In genomic region chr11:10807629-10808552, GRCh38 we compare ENCODE assay signal across 8 cellular contexts. TPM values are rescaled to one million over a fixed set of nuclear protein-coding genes. Genes with fewer than 3 reads are reported as not detected.
A peak's percentile ranks its signal among the peaks of the same experiment; 100 is the strongest.
DNase-seq lines count a peak whose midpoint lies in the region; ATAC-seq, FAIRE-seq and TF ChIP-seq lines count a peak whose summit lies in the region.

No MANE protein-coding gene starts in this region.

- no peaks in the 10 kb centered on the region for H3K9me3 Mint-ChIP-seq in activated naive CD4-positive, alpha-beta T cell treated with anti-CD3 and anti-CD28 coated beads, Interleukin-2, amount 50 U/mL, for 72 hours
- H3K9me3 Mint-ChIP-seq in type B pancreatic cell: no peaks in the 10 kb centered on the region

- WGBS in pancreas, 2 donors: 1% methylated on average over 71 of the region's 71 CpGs

- H3K36me3 Mint-ChIP-seq in activated naive CD4-positive, alpha-beta T cell treated with anti-CD3 and anti-CD28 coated beads, Interleukin-2, amount 50 U/mL, for 72 hours: peaks cover 60 to 61% of the 10 kb centered on the region in 2 donors
- peaks cover 42% of the 10 kb centered on the region for H3K36me3 Mint-ChIP-seq in type B pancreatic cell

- peak overlapping the region; percentile 97 for H3K4me3 Mint-ChIP-seq in type B pancreatic cell

- no peak for FAIRE-seq in pancreas (lab: Jason Lieb, UNC)

- peaks cover 3% of the 10 kb centered on the region for H3K27me3 Mint-ChIP-seq in type B pancreatic cell

- no peaks in the 10 kb centered on the region for H3K9me3 ChIP-seq in cardiac muscle cell (ENCODE audit: low read depth)
- H3K9me3 ChIP-seq in pancreas: no peaks in the 10 kb centered on the region

- H3K4me1 Mint-ChIP-seq in type B pancreatic cell (ENCODE audit: unreplicated experiment): peaks cover 34% of the 10 kb centered on the region

- peaks cover 43% of the 10 kb centered on the region for H3K36me3 ChIP-seq in cardiac muscle cell
- peaks cover 7 to 41% (median 31%) of the 10 kb centered on the region in 3 donors for H3K36me3 ChIP-seq in pancreas

- H3K4me3 ChIP-seq in cardiac muscle cell (peak overlapping the region; percentile 91), pancreas (peak overlapping the region; percentile 87 to 100 (median 94))

- H3K27ac ChIP-seq in cardiac muscle cell: peak overlapping the region; percentile 99
- peak overlapping the region; percentile 89 to 100 (median 96) for H3K27ac ChIP-seq in pancreas

- DNase-seq in DMS53 (lab: John Stamatoyannopoulos, UW) (peak; percentile 71), DMS53 treated with DMSO at 0.1 percent for 48 hours (lab: John Stamatoyannopoulos, UW; ENCODE audit: unreplicated experiment) (no peak), RPMI8226 (peak; percentile 20), cardiac muscle cell (ENCODE audit: low read depth in 1 of 2, low spot score in 1 of 2) (peak; percentile 52 to 67), pancreas (peak; percentile 43 to 83 (median 64)), type B pancreatic cell (ENCODE audit: extremely low spot score, unreplicated experiment) (peak; percentile 77)
- peak; percentile 47 to 83 for DNase-seq in activated naive CD4-positive, alpha-beta T cell treated with anti-CD3 and anti-CD28 coated beads, Interleukin-2, amount 50 U/mL, for 72 hours (ENCODE audit: low spot score in 2 of 2)

- H3K27me3 ChIP-seq in cardiac muscle cell: no peaks in the 10 kb centered on the region
- no peaks in the 10 kb centered on the region for H3K27me3 ChIP-seq in pancreas

- H3K27ac Mint-ChIP-seq in activated naive CD4-positive, alpha-beta T cell treated with anti-CD3 and anti-CD28 coated beads, Interleukin-2, amount 50 U/mL, for 72 hours: peak overlapping the region; percentile 99
- H3K27ac Mint-ChIP-seq in type B pancreatic cell: peak overlapping the region; percentile 95

- peak; percentile 4 for ATAC-seq in HG03066 (IDR thresholded peaks at IDR 0.05; ENCODE audit: low read depth, unreplicated experiment)
- ATAC-seq in activated naive CD4-positive, alpha-beta T cell treated with anti-CD3 and anti-CD28 coated beads, Interleukin-2, amount 50 U/mL, for 72 hours: peak; percentile 0 to 1
- ATAC-seq in pancreas: peak; percentile 16 to 26 (median 19)

- H3K4me1 ChIP-seq in cardiac muscle cell (ENCODE audit: low read depth) (peaks cover 12% of the 10 kb centered on the region), pancreas (peaks cover 22 to 42% (median 25%) of the 10 kb centered on the region in 3 donors)

- intact Hi-C loops in pancreas (cut with DNase I): no loop called here

- TF ChIP-seq CTCF in cardiac muscle cell (IDR thresholded peaks at IDR 0.05; ENCODE audit: low read depth, low read length) (no peak), pancreas (IDR thresholded peaks at IDR 0.05) (no peak), type B pancreatic cell (conservative IDR thresholded peaks at IDR 0.05) (no peak)

RNA-seq across cellular contexts. Expression of gene EIF4G2, which starts 0.8 kb away (rescaled TPM):
- 100 to 1,000 TPM; 462 to 846 TPM for total RNA-seq in activated naive CD4-positive, alpha-beta T cell treated with anti-CD3 and anti-CD28 coated beads, Interleukin-2, amount 50 U/mL, for 72 hours
- 384 and 462 TPM in 2 replicates for total RNA-seq in cardiac muscle cell
- 546 and 584 TPM in 2 replicates for polyA plus RNA-seq in cardiac muscle cell
- 100 to 1,000 TPM; 288 to 475 (median 332) TPM for total RNA-seq in pancreas
- polyA plus RNA-seq in pancreas: 100 to 1,000 TPM in 1 of 2 donors, 10 to 100 TPM in 1; 88.6 to 191 TPM
- 1,043 and 1,092 TPM in 2 replicates for total RNA-seq in type B pancreatic cell (ENCODE audit: low replicate concordance)

RNA-seq across cellular contexts. Expression of gene ZBED5, which starts 50.0 kb away (rescaled TPM):
- 10 to 100 TPM; 41.2 to 43.6 TPM for total RNA-seq in activated naive CD4-positive, alpha-beta T cell treated with anti-CD3 and anti-CD28 coated beads, Interleukin-2, amount 50 U/mL, for 72 hours
- total RNA-seq in cardiac muscle cell: 36.2 and 37.7 TPM in 2 replicates
- polyA plus RNA-seq in cardiac muscle cell: 70.7 and 76.6 TPM in 2 replicates
- 10 to 100 TPM; 12.1 to 29.1 (median 17.6) TPM for total RNA-seq in pancreas
- polyA plus RNA-seq in pancreas: 10 to 100 TPM; 25.5 to 49.3 TPM
- total RNA-seq in type B pancreatic cell (ENCODE audit: low replicate concordance): 54.6 and 88.0 TPM in 2 replicates

RNA-seq across cellular contexts. Expression of gene CTR9, which starts 56.8 kb away (rescaled TPM):
- 10 to 100 TPM; 23.9 to 43.6 TPM for total RNA-seq in activated naive CD4-positive, alpha-beta T cell treated with anti-CD3 and anti-CD28 coated beads, Interleukin-2, amount 50 U/mL, for 72 hours
- total RNA-seq in cardiac muscle cell (19.7 and 23.2 TPM in 2 replicates), pancreas (10 to 100 TPM in 5 of 6 donors, 1 to 10 TPM in 1; 7.7 to 15.8 (median 13.2) TPM), type B pancreatic cell (ENCODE audit: low replicate concordance) (35.6 and 44.0 TPM in 2 replicates)
- polyA plus RNA-seq in cardiac muscle cell (35.9 and 37.3 TPM in 2 replicates), pancreas (10 to 100 TPM in 1 of 2 donors, 1 to 10 TPM in 1; 6.8 to 12.2 TPM)
